Comparison of ENCODE assay signal across 1 cellular context in the genomic region with DNA sequence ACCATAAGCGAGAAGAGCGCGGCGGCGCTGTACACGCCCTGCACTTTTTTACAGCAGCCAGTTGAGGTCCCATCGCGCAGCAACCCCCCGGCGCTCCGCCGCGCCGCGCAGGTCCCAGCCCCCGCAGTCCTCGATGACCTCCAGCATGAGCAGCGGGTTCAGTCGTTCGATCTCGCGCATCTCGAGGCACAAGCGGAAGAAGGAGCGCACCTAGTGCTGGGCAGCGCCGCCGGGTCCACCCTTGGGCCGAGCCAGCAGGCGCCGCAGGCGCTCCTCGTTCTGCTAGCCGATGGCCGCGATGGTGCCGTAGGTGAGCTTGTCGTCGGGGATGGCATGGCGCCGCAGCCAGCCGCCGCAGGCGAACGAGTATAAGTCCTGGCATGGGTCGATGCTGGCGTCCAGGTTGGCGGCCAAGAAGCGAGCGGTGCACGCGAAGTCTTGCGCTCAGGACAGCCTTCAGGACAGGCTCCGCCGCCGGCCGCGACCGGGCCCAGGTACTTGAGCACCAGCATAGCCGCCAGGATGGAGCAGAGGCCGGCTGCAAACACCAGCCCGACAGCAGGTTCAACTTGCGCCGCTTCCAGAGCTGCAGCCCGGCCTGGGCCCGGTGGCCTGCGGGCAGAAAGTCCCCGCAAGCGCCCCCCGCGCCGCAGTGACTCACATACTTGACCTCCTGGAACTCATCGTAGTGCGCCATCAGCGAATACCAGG.
TF ChIP-seq lines count a peak whose summit lies in the region.

No MANE protein-coding gene starts in this region.

TF ChIP-seq in HepG2, 621 proteins besides CTCF, POLR2A, EP300 and RAD21 (continued from another document):
- no peak for TF ChIP-seq ZFP36 (IDR thresholded peaks at IDR 0.05; ENCODE audit: borderline replicate concordance, low read depth, low read length, partially characterized antibody)
TF ChIP-seq in HepG2: peak in this region for 2.
